ENCODE assay signal across 8 cellular contexts in genomic region chr11:57657290-57658022, GRCh38. TPM values are rescaled to one million over a fixed set of nuclear protein-coding genes. Genes with fewer than 3 reads are reported as not detected.
A peak's percentile ranks its signal among the peaks of the same experiment; 100 is the strongest.
DNase-seq lines count a peak whose midpoint lies in the region; ATAC-seq and TF ChIP-seq lines count a peak whose summit lies in the region.

TSS of gene CLP1 (plus strand) at chr11:57657762. CDS start at chr11:57659477, 1,715 bp downstream.

- intact Hi-C loops in left colon (cut with DNase I, micrococcal nuclease) = no loop called here

- peak within 1 kb of the TSS; percentile 74 for H3K4me3 ChIP-seq in BE2C (ENCODE audit: low read depth, low read length)
- peak within 1 kb of the TSS; percentile 74 for H3K4me3 ChIP-seq in coronary artery

- TF ChIP-seq CTCF in BE2C (IDR thresholded peaks at IDR 0.05; ENCODE audit: low read depth, low read length) (no peak), coronary artery (IDR thresholded peaks at IDR 0.05) (no peak)

- no peaks in the 10 kb centered on the region for H3K4me1 ChIP-seq in BE2C

- peak within 1 kb of the TSS; percentile 91 for H3K27ac ChIP-seq in coronary artery

- H3K36me3 ChIP-seq in BE2C = no peaks in the 10 kb centered on the region

- ATAC-seq in HG03460 (IDR thresholded peaks at IDR 0.05; ENCODE audit: unreplicated experiment) (peak; percentile 98), left colon (peak; percentile 95)

- DNase-seq in BE2C (peak; percentile 94), GM19240 (ENCODE audit: insufficient read length, low spot score) (peak; percentile 76), NCI-H526 (lab: John Stamatoyannopoulos, UW) (peak; percentile 98 to 99), coronary artery (ENCODE audit: low spot score) (peak; percentile 100), left colon (peak; percentile 99 to 100)
- DNase-seq in activated CD4-positive, alpha-beta T cell treated with anti-CD3 and anti-CD28 coated beads for 48 hours = peak; percentile 99
- DNase-seq in stimulated activated CD4-positive, alpha-beta T cell treated with anti-CD3 and anti-CD28 coated beads, Interleukin-1b, Interleukin-23, amount 100 ng/mL, for 48 hours = peak; percentile 98

- H3K9me3 ChIP-seq in BE2C = no peaks in the 10 kb centered on the region

- no peaks in the 10 kb centered on the region for H3K27me3 ChIP-seq in BE2C

RNA-seq across cellular contexts. Expression of gene CLP1, which starts in this region (rescaled TPM):
- 27.5 TPM for polyA plus RNA-seq in BE2C (2012; ENCODE audit: insufficient read depth, insufficient read length, low read depth)
- 10 to 100 TPM; 11.4 to 11.8 TPM for total RNA-seq in left colon

Comparison
In these comparisons a context has a peak if more than half of its experiments do, and no peak if none do; other contexts are left out.
1. Peak in every context shown above with its lines: DNase-seq, ATAC-seq, H3K4me3 ChIP-seq and H3K27ac ChIP-seq.